Comparison of ENCODE assay signal across 8 cellular contexts in genomic region chr7:113113912-113114311, GRCh38. TPM values are rescaled to one million over a fixed set of nuclear protein-coding genes. Genes with fewer than 3 reads are reported as not detected.
DNase-seq lines count a peak whose midpoint lies in the region; ATAC-seq and TF ChIP-seq lines count a peak whose summit lies in the region.

No MANE protein-coding gene starts in this region.

- no peak overlapping the region for H3K27ac Mint-ChIP-seq in nephron progenitor cell

- H3K9me3 Mint-ChIP-seq in nephron progenitor cell: no peaks in the 10 kb centered on the region

- DNase-seq in BE2C (peak; percentile 22), cerebellar cortex (ENCODE audit: low spot score) (peak; percentile 17), NCI-H187 treated with DMSO at 0.1 percent for 48 hours (lab: John Stamatoyannopoulos, UW) (no peak), NCI-H1436 (lab: John Stamatoyannopoulos, UW) (no peak), nephron progenitor cell (no peak)

- H3K4me1 Mint-ChIP-seq in nephron progenitor cell: peaks cover 16% of the 10 kb centered on the region

- H3K4me1 ChIP-seq in BE2C: peaks cover 3% of the 10 kb centered on the region; the same call in 1 of the 2 replicates

- H3K36me3 ChIP-seq in BE2C: no peaks in the 10 kb centered on the region; the same call in 1 of the 2 replicates

- TF ChIP-seq CTCF in BE2C (IDR thresholded peaks at IDR 0.05; ENCODE audit: low read depth, low read length): peak; percentile 42; the same call in 1 of the 2 replicates
- TF ChIP-seq CTCF in nephron progenitor cell (IDR thresholded peaks at IDR 0.05): no peak

- H3K36me3 Mint-ChIP-seq in nephron progenitor cell (ENCODE audit: low read depth): peaks cover 22% of the 10 kb centered on the region

- no peak overlapping the region for H3K4me3 Mint-ChIP-seq in nephron progenitor cell

- H3K27me3 Mint-ChIP-seq in nephron progenitor cell (ENCODE audit: low read depth, poor library complexity): peaks cover 3% of the 10 kb centered on the region

- H3K9me3 ChIP-seq in BE2C: no peaks in the 10 kb centered on the region

- ATAC-seq in GM18907 (IDR thresholded peaks at IDR 0.05; ENCODE audit: unreplicated experiment): peak; percentile 54
- peak; percentile 26 for ATAC-seq in HG03521 (IDR thresholded peaks at IDR 0.05; ENCODE audit: unreplicated experiment)
- no peak for ATAC-seq in HG02981 (IDR thresholded peaks at IDR 0.05; ENCODE audit: unreplicated experiment)

- no peaks in the 10 kb centered on the region for H3K27me3 ChIP-seq in BE2C

- no peak overlapping the region for H3K4me3 ChIP-seq in BE2C (ENCODE audit: low read depth, low read length)

RNA-seq across cellular contexts. Expression of gene SMIM30, which starts 4.4 kb away (rescaled TPM):
- 68.2 TPM for polyA plus RNA-seq in BE2C (2012; ENCODE audit: insufficient read depth, insufficient read length, low read depth)

RNA-seq across cellular contexts. Expression of gene GPR85, which starts 27.3 kb away (rescaled TPM):
- 1.3 TPM for polyA plus RNA-seq in BE2C (2012; ENCODE audit: insufficient read depth, insufficient read length, low read depth)

Comparison
In these comparisons a context has a peak if more than half of its experiments do, and no peak if none do; other contexts are left out.
1. DNase-seq: peak in BE2C (single experiment) and cerebellar cortex (single experiment); none in NCI-H187 treated with DMSO at 0.1 percent for 48 hours (single experiment), NCI-H1436 (single experiment) and nephron progenitor cell (single experiment).